1 cellular context compared by ENCODE assay signal in genomic region chr20:58650776-58651547, GRCh38.
A peak's percentile ranks its signal among the peaks of the same experiment; 100 is the strongest.
TF ChIP-seq lines count a peak whose summit lies in the region.

STX16 (plus strand) TSS chr20:58651283; CDS start chr20:58652007, 724 bp downstream.

TF ChIP-seq in GM12878, 131 proteins besides CTCF, POLR2A, EP300 and RAD21 (continued from another document and continues in another):
- TF ChIP-seq CUX1 (IDR thresholded peaks at IDR 0.05; ENCODE audit: insufficient replicate concordance, low read depth, low read length) = peak; percentile 77
- TF ChIP-seq MYC (IDR thresholded peaks at IDR 0.05; ENCODE audit: insufficient read depth, insufficient read length, insufficient replicate concordance, low read length, severe bottlenecking) = peak; percentile 50
- TF ChIP-seq HDAC2 (IDR thresholded peaks at IDR 0.05) = peak; percentile 92
- no peak for TF ChIP-seq NRF1 (conservative IDR thresholded peaks at IDR 0.05; ENCODE audit: low read depth, low read length)
- TF ChIP-seq ZNF207 (IDR thresholded peaks at IDR 0.05; ENCODE audit: borderline replicate concordance) = peak; percentile 100
- peak; percentile 75 for TF ChIP-seq SREBF2 (IDR thresholded peaks at IDR 0.05; ENCODE audit: low read length)
- peak; percentile 95 for TF ChIP-seq NBN (IDR thresholded peaks at IDR 0.05)
- TF ChIP-seq RAD51 (IDR thresholded peaks at IDR 0.05) = no peak
- no peak for TF ChIP-seq ZBTB33 (IDR thresholded peaks at IDR 0.05)
- TF ChIP-seq SMAD5 (IDR thresholded peaks at IDR 0.05; ENCODE audit: low read depth) = peak; percentile 79; the same call in 1 of the 2 replicates
- TF ChIP-seq IRF3 (IDR thresholded peaks at IDR 0.05) = peak; percentile 68; the same call in 1 of the 2 replicates
- TF ChIP-seq GABPA (IDR thresholded peaks at IDR 0.05; ENCODE audit: low read depth) = peak; percentile 100
- TF ChIP-seq RUNX3 (IDR thresholded peaks at IDR 0.05; ENCODE audit: low read length) = peak; percentile 82
- TF ChIP-seq MTA2 (IDR thresholded peaks at IDR 0.05; ENCODE audit: low read depth) = no peak
- no peak for TF ChIP-seq STAT3 (IDR thresholded peaks at IDR 0.05; ENCODE audit: low read depth, low read length)
- no peak for TF ChIP-seq SUPT20H (IDR thresholded peaks at IDR 0.05; ENCODE audit: borderline replicate concordance, control insufficient read depth, low read depth, low read length)
- TF ChIP-seq IKZF1 (conservative IDR thresholded peaks at IDR 0.05) = peak; percentile 98
- TF ChIP-seq EED (IDR thresholded peaks at IDR 0.05; ENCODE audit: low read depth) = peak; percentile 95
- peak; percentile 62; the same call in 1 of the 2 replicates for TF ChIP-seq ZNF592 (IDR thresholded peaks at IDR 0.05)
- peak; percentile 51; the same call in 1 of the 2 replicates for TF ChIP-seq IRF5 (IDR thresholded peaks at IDR 0.05; ENCODE audit: borderline replicate concordance)
- TF ChIP-seq TCF3 (IDR thresholded peaks at IDR 0.05; ENCODE audit: borderline replicate concordance, insufficient read depth, low read depth, low read length) = peak; percentile 86
- peak; percentile 69; the same call in 1 of the 2 replicates for TF ChIP-seq CBFB (IDR thresholded peaks at IDR 0.05; ENCODE audit: low read depth)
- peak; percentile 86; the same call in 1 of the 2 replicates for TF ChIP-seq PML (IDR thresholded peaks at IDR 0.05; ENCODE audit: low read length)
- peak; percentile 88 for TF ChIP-seq DPF2 (IDR thresholded peaks at IDR 0.05)
- peak; percentile 88 for TF ChIP-seq E2F8 (IDR thresholded peaks at IDR 0.05; ENCODE audit: low read depth, partially characterized antibody)
- TF ChIP-seq ZNF274 (IDR thresholded peaks at IDR 0.05; ENCODE audit: insufficient read depth, insufficient read length) = no peak
- peak; percentile 90 for TF ChIP-seq SP1 (IDR thresholded peaks at IDR 0.05; ENCODE audit: low read depth, low read length)
- TF ChIP-seq GATAD2B (conservative IDR thresholded peaks at IDR 0.05; ENCODE audit: low read depth) = peak; percentile 90
- TF ChIP-seq ZBTB11 (CRISPR knock-in tag; IDR thresholded peaks at IDR 0.05) = peak; percentile 100
- TF ChIP-seq CBX3 (IDR thresholded peaks at IDR 0.05; ENCODE audit: borderline replicate concordance, low read depth) = no peak
- TF ChIP-seq HSF1 (IDR thresholded peaks at IDR 0.05; ENCODE audit: low read depth, low read length) = peak; percentile 90
- TF ChIP-seq RELA (IDR thresholded peaks at IDR 0.05; ENCODE audit: borderline replicate concordance, partially characterized antibody) = peak; percentile 97
- peak; percentile 81 for TF ChIP-seq CREB1 (IDR thresholded peaks at IDR 0.05; ENCODE audit: low read depth)
- TF ChIP-seq YBX1 (IDR thresholded peaks at IDR 0.05) = no peak
- peak; percentile 66; the same call in 1 of the 2 replicates for TF ChIP-seq ZNF384 (IDR thresholded peaks at IDR 0.05; ENCODE audit: borderline replicate concordance, low read depth, low read length)
- TF ChIP-seq TARDBP (IDR thresholded peaks at IDR 0.05; ENCODE audit: borderline replicate concordance) = peak; percentile 95
- TF ChIP-seq FOXM1 (IDR thresholded peaks at IDR 0.05; ENCODE audit: low read depth, low read length) = 0 out of 2 replicates have a peak, but pooled peaks have one; percentile 42
- no peak for TF ChIP-seq NFIC (IDR thresholded peaks at IDR 0.05; ENCODE audit: low read depth, low read length)
- peak; percentile 97 for TF ChIP-seq HCFC1 (IDR thresholded peaks at IDR 0.05; ENCODE audit: low read length)
